Comparison of ENCODE assay signal across 20 cellular contexts in the genomic region with DNA sequence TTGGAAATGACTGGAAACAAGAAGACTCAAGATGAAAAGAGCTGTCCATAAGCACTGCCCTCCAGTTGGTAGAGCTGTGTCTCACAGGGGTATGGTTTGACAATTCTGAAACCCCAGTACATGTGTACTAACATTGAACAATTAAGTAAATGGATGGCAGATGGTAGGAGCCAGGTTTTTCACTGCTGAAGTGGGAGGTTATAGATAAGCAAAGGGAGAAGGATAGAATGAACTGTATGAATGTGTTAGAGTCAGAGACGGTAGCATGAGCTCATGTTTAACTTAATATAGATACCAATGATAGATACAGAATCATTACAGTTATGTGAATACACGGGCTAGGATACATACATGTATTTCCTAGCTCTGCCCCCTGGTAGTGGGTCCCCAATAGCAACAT.
DNase-seq lines count a peak whose midpoint lies in the region; TF ChIP-seq lines count a peak whose summit lies in the region.
"Had no signal": no experiment of that assay in that cellular context is flagged by ENCODE, and none has a peak within 500 bp of the region (broad histone marks: within the 10 kb centered on the region; RNA-seq: fewer than 3 reads in every experiment).

No MANE protein-coding gene starts in this region.

- intact Hi-C loops in Caco-2 (cut with micrococcal nuclease; ENCODE audit: unreplicated experiment), result loop anchor here (1.0 to 5.0 kb wide), 4 partner anchors 23 to 157 kb away; no protein-coding TSS in a partner anchor

- no peaks in the 10 kb centered on the region for H3K9me3 ChIP-seq in Caco-2
- H3K9me3 ChIP-seq: A549, BE2C had no signal

- H3K27me3 Mint-ChIP-seq in Caco-2 (ENCODE audit: insufficient read depth, unreplicated experiment), result no peaks in the 10 kb centered on the region

- H3K27me3 ChIP-seq in Caco-2 (replicated peaks; ENCODE audit: control insufficient read depth, insufficient read depth, low read length), result no peaks in the 10 kb centered on the region

- H3K36me3 Mint-ChIP-seq in Caco-2 (ENCODE audit: insufficient read depth, unreplicated experiment), result no peaks in the 10 kb centered on the region

- no TSS peak for BruUV-seq in Caco-2 (replicated peaks; lab: Mats Ljungman, UMichigan)

- no peak for TF ChIP-seq CTCF in Caco-2 (IDR thresholded peaks at IDR 0.05; ENCODE audit: insufficient read depth in 1 of 2, low read depth in 1 of 2, low read length in 1 of 2, severe bottlenecking in 1 of 2, unreplicated experiment in 1 of 2)

- POLR2A ChIA-PET in Caco-2 (lab: Charles Lee), result interaction anchor here (1.0 kb wide), 1 partner anchor 147 kb away, joined by 3 read pairs; no protein-coding TSS in a partner anchor

- H3K4me3 Mint-ChIP-seq in Caco-2 (ENCODE audit: unreplicated experiment), result no peak overlapping the region
- H3K4me3 Mint-ChIP-seq: CD4-positive, alpha-beta T cell; T-helper 1 cell treated with Interleukin-12 subunit alpha and Interleukin-12 subunit beta and Interleukin-4 antibody, amounts not matched to agents 30 μg/mL and 1 μg/mL, for 36 hours had no signal

- H3K36me3 ChIP-seq in Caco-2 (ENCODE audit: control insufficient read depth, insufficient read depth, low read length), result no peaks in the 10 kb centered on the region
- H3K36me3 ChIP-seq: BE2C had no signal

- no peak overlapping the region for H3K27ac Mint-ChIP-seq in Caco-2 (ENCODE audit: unreplicated experiment)
- H3K27ac Mint-ChIP-seq: CD4-positive, alpha-beta T cell; T-helper 1 cell treated with Interleukin-12 subunit alpha and Interleukin-12 subunit beta and Interleukin-4 antibody, amounts not matched to agents 30 μg/mL and 1 μg/mL, for 36 hours had no signal

- no peak overlapping the region for H3K4me3 ChIP-seq in Caco-2 (ENCODE audit: low read depth, low read length)
- H3K4me3 ChIP-seq: A549 had no signal

- H3K4me1 Mint-ChIP-seq in Caco-2 (ENCODE audit: low read depth, unreplicated experiment), result peaks cover 31% of the 10 kb centered on the region

- DNase-seq in DMS 273 (lab: John Stamatoyannopoulos, UW; ENCODE audit: unreplicated experiment) (peak; percentile 74), NCI-H524 treated with DMSO at 0.1 percent for 48 hours (lab: John Stamatoyannopoulos, UW) (peak; percentile 37), Caco-2 (no peak), NCI-H1105 (lab: John Stamatoyannopoulos, UW) (no peak), NCI-H446 (lab: John Stamatoyannopoulos, UW) (no peak)
- DNase-seq: BE2C; CD4-positive, alpha-beta T cell; DMS53; GDM1; GOT3; KG1; NCI-H1092 treated with DMSO at 0.1 percent for 48 hours; NCI-H146; NCI-H2029 treated with DMSO at 0.1 percent for 48 hours; NCI-H774; Right ventricle myocardium superior had no signal

- CTCF ChIA-PET in Caco-2 (lab: Charles Lee), result interaction anchor here (0.5 to 1.0 kb wide), 2 partner anchors 23 to 39 kb away, joined by 6 to 7 read pairs; no protein-coding TSS in a partner anchor

- peaks cover 31% of the 10 kb centered on the region for H3K4me1 ChIP-seq in Caco-2
- H3K4me1 ChIP-seq: BE2C had no signal

- H3K27ac ChIP-seq in cingulate gyrus (ENCODE audit: low read depth, low read length) (peak overlapping the region; percentile 25), temporal lobe (ENCODE audit: low read depth, low read length) (peak overlapping the region; percentile 44)
- H3K27ac ChIP-seq: A549 had no signal

- H3K9me3 Mint-ChIP-seq in Caco-2 (ENCODE audit: unreplicated experiment), result no peaks in the 10 kb centered on the region
- H3K9me3 Mint-ChIP-seq: CD4-positive, alpha-beta T cell; T-helper 1 cell treated with Interleukin-12 subunit alpha and Interleukin-12 subunit beta and Interleukin-4 antibody, amounts not matched to agents 30 μg/mL and 1 μg/mL, for 36 hours had no signal

Comparison
In these comparisons a context has a peak if more than half of its experiments do, and no peak if none do; other contexts are left out.
1. DNase-seq: peak in DMS 273 (single experiment) and NCI-H524 treated with DMSO at 0.1 percent for 48 hours (single experiment); none in Caco-2 (0 of 2), NCI-H1105 (single experiment) and NCI-H446 (0 of 2).